Comparison of ENCODE assay signal across 8 cellular contexts in the genomic region with DNA sequence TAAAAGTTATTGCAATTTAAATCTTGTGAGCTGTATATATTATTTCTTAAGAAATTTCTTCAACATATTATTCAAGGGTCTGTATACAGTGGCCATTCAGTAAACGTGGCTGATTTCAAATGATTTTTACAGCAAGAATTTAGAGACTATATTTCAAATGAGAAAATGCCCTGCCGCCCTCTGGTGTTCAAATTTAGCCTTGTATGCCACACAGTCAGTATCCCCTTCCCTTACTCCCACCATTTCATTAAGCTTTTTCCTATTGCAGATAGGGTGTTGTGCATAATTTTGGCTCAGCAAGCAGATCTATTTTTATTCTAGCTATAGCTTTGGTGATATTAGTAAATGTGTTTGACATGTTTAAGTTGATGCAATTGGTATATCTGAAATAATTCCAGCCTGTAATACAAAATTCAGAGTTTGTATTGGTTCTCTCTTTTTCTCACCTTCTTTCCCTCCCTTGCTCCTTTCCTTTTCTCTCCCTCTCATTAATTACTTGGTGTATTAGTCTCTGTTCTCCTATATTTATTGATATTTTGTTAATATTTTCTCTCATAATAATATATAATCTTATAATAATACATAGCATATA. TPM values are rescaled to one million over a fixed set of nuclear protein-coding genes. Genes with fewer than 3 reads are reported as not detected.
A peak's percentile ranks its signal among the peaks of the same experiment; 100 is the strongest.
DNase-seq lines count a peak whose midpoint lies in the region; ATAC-seq and TF ChIP-seq lines count a peak whose summit lies in the region.

No MANE protein-coding gene starts in this region.

- H3K4me1 Mint-ChIP-seq in immature natural killer cell = no peaks in the 10 kb centered on the region

- no peaks in the 10 kb centered on the region for H3K79me2 ChIP-seq in DOHH2 (ENCODE audit: control insufficient read depth, low read length)
- H3K79me2 ChIP-seq in SU-DHL-6 (ENCODE audit: insufficient read depth, low read length) = no peaks in the 10 kb centered on the region

- no peaks in the 10 kb centered on the region for H3K27me3 ChIP-seq in DOHH2 (ENCODE audit: control insufficient read depth, low read length)
- H3K27me3 ChIP-seq in SU-DHL-6 (ENCODE audit: low read length) = no peaks in the 10 kb centered on the region

- peak; percentile 48 for TF ChIP-seq CTCF in DOHH2 (IDR thresholded peaks at IDR 0.05; ENCODE audit: low read depth, low read length, poor library complexity, severe bottlenecking)
- peak; percentile 26 for TF ChIP-seq CTCF in SU-DHL-6 (IDR thresholded peaks at IDR 0.05; ENCODE audit: insufficient read depth, low read length, poor library complexity, severe bottlenecking)

- peak; percentile 40 for DNase-seq in KBM-7
- peak; percentile 8 for DNase-seq in iPS-NIHi11 (ENCODE audit: low spot score)
- DNase-seq in T-helper 2 cell = no peak
- no peak for DNase-seq in HPDE6-E6E7 (ENCODE audit: extremely low spot score)
- DNase-seq in immature natural killer cell = no peak

- H3K27ac ChIP-seq in DOHH2 (ENCODE audit: low read depth, low read length) (no peak overlapping the region), SU-DHL-6 (ENCODE audit: low read depth, low read length) (no peak overlapping the region)

- H3K9ac ChIP-seq in SU-DHL-6 (ENCODE audit: low read length) = no peak overlapping the region

- H3K4me3 ChIP-seq in DOHH2 (ENCODE audit: low read length) = no peak overlapping the region
- no peak overlapping the region for H3K4me3 ChIP-seq in SU-DHL-6 (ENCODE audit: insufficient read depth, low read length, poor library complexity, severe bottlenecking)

- H3K9me2 ChIP-seq in DOHH2 (replicated peaks; ENCODE audit: control insufficient read depth, low read length) (no peaks in the 10 kb centered on the region), SU-DHL-6 (replicated peaks; ENCODE audit: insufficient read depth, low read length) (no peaks in the 10 kb centered on the region)

- H3K4me2 ChIP-seq in DOHH2 (ENCODE audit: low read length) (no peak overlapping the region), SU-DHL-6 (ENCODE audit: low read depth, low read length, poor library complexity, severe bottlenecking) (no peak overlapping the region)

- H3K4me1 ChIP-seq in DOHH2 (ENCODE audit: control insufficient read depth, low read length) = no peaks in the 10 kb centered on the region

- no peaks in the 10 kb centered on the region for H3K36me3 Mint-ChIP-seq in immature natural killer cell

- ATAC-seq in GM18873 (IDR thresholded peaks at IDR 0.05; ENCODE audit: low FRiP score, unreplicated experiment) = no peak

- H3K27ac Mint-ChIP-seq in immature natural killer cell = no peak overlapping the region

- H3F3A ChIP-seq in DOHH2 (ENCODE audit: control insufficient read depth, insufficient read depth) (no peaks in the 10 kb centered on the region), SU-DHL-6 (ENCODE audit: insufficient read depth) (no peaks in the 10 kb centered on the region)

- H3K9me3 Mint-ChIP-seq in immature natural killer cell = peaks cover 0 to 4% (median 0%) of the 10 kb centered on the region in 6 donors

- H3K4me3 Mint-ChIP-seq in immature natural killer cell = no peak overlapping the region

- H3K36me3 ChIP-seq in DOHH2 (ENCODE audit: control insufficient read depth, low read length) (no peaks in the 10 kb centered on the region), SU-DHL-6 (ENCODE audit: low read length) (no peaks in the 10 kb centered on the region)

- in situ Hi-C loops in KBM-7 (cut with MboI; ENCODE audit: low pct_unique_long_range_greater_than_20kb, low sequenced_read_pairs) = no loop called here

- no peaks in the 10 kb centered on the region for H4K20me1 ChIP-seq in DOHH2 (ENCODE audit: control insufficient read depth, insufficient read depth, low read depth, low read length)
- no peaks in the 10 kb centered on the region for H4K20me1 ChIP-seq in SU-DHL-6 (ENCODE audit: low read depth, low read length)

- H3K27me3 Mint-ChIP-seq in immature natural killer cell (ENCODE audit: low read depth in 3 of 3) = peaks cover 0 to 1% (median 0%) of the 10 kb centered on the region in 3 donors

- no peak overlapping the region for H2AFZ ChIP-seq in SU-DHL-6 (ENCODE audit: low read depth, low read length, severe bottlenecking)

- no peaks in the 10 kb centered on the region for H3K9me3 ChIP-seq in DOHH2 (ENCODE audit: control insufficient read depth, insufficient read depth, low read length)
- no peaks in the 10 kb centered on the region for H3K9me3 ChIP-seq in SU-DHL-6 (ENCODE audit: insufficient read depth, low read length)

RNA-seq across cellular contexts. Expression of gene SCN7A, which starts 22.8 kb away (rescaled TPM):
- not detected for polyA plus RNA-seq in immature natural killer cell

Comparison
In these comparisons a context has a peak if more than half of its experiments do, and no peak if none do; other contexts are left out.
1. DNase-seq: peak in KBM-7 (single experiment) and iPS-NIHi11 (single experiment); none in T-helper 2 cell (0 of 5), HPDE6-E6E7 (single experiment) and immature natural killer cell (0 of 3).